ENCODE assay signal across 15 cellular contexts in the genomic region with DNA sequence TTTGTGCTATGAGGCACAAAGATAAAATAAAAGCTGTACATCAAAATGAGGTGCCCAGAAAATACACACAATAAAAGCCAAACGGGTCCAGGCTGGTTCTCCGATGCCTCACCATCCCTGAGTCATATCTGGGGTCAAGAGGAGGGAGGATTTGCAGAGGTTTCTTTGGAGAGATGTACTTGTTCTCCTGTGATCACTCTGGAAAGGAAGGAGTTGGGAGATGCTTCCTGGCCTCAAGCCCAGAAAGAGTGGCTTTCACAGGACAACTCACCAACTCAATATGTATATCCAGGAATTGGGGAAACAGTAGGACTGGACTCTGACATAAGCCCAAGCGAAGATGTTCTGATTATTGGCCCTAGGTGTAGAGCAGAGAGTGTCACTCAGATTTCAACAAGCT. TPM values are rescaled to one million over a fixed set of nuclear protein-coding genes. Genes with fewer than 3 reads are reported as not detected.
DNase-seq lines count a peak whose midpoint lies in the region; ATAC-seq and TF ChIP-seq lines count a peak whose summit lies in the region.
"Had no signal": no experiment of that assay in that cellular context is flagged by ENCODE, and none has a peak within 500 bp of the region (broad histone marks: within the 10 kb centered on the region; RNA-seq: fewer than 3 reads in every experiment).

No MANE protein-coding gene starts in this region.

- no peak for ATAC-seq in activated T-cell treated with anti-CD3 and anti-CD28 coated beads, Interleukin-2, amount 50 U/mL, for 4 hours
- ATAC-seq: activated CD4-positive, CD25-positive, alpha-beta regulatory T cell treated with anti-CD3 and anti-CD28 coated beads, Interleukin-2, amount 50 U/mL, for 24 hours; activated T-helper 17 cell treated with anti-CD3 and anti-CD28 coated beads, Interleukin-2, amount 50 U/mL, for 72 hours; naive thymus-derived CD4-positive, alpha-beta T cell; stimulated activated effector memory CD8-positive, alpha-beta T cell treated with anti-CD3 and anti-CD28 coated beads, Interleukin-12 subunit alpha, Interleukin-12 subunit beta, amount 100 ng/mL, for 72 hours had no signal

- CTCF ChIA-PET in AG04450 (lab: Charles Lee) = interaction anchor here (1.0 kb wide), 1 partner anchor 50 kb away, joined by 6 read pairs; no protein-coding TSS in a partner anchor

- peaks cover 10% of the 10 kb centered on the region; the same call in 1 of the 2 replicates for H3K36me3 Mint-ChIP-seq in HFFc6 (ENCODE audit: low read depth)
- H3K36me3 Mint-ChIP-seq in activated T-cell treated with anti-CD3 and anti-CD28 coated beads, Interleukin-2, amount 50 U/mL, for 4 hours (ENCODE audit: insufficient read depth) = peaks cover 29% of the 10 kb centered on the region
- peaks cover 15% of the 10 kb centered on the region for H3K36me3 Mint-ChIP-seq in T-helper 2 cell treated with Interferon-gamma antibody and Interleukin-4, amounts not matched to agents 5 μg/mL and 100 μg/mL, for 36 hours (ENCODE audit: low read depth)
- H3K36me3 Mint-ChIP-seq: CD14-positive monocyte; stimulated activated effector memory CD8-positive, alpha-beta T cell treated with anti-CD3 and anti-CD28 coated beads, Interleukin-12 subunit alpha, Interleukin-12 subunit beta, amount 100 ng/mL, for 72 hours had no signal

- H3K27ac ChIP-seq in AG04450 (ENCODE audit: low read depth, low read length) = no peak overlapping the region

- no peaks in the 10 kb centered on the region for H3K9me3 ChIP-seq in AG04450 (ENCODE audit: control insufficient read depth, insufficient read depth, low read length)

- no peaks in the 10 kb centered on the region; the same call in 1 of the 2 replicates for H3K27me3 Mint-ChIP-seq in HFFc6 (ENCODE audit: insufficient read depth)
- no peaks in the 10 kb centered on the region for H3K27me3 Mint-ChIP-seq in activated T-cell treated with anti-CD3 and anti-CD28 coated beads, Interleukin-2, amount 50 U/mL, for 4 hours (ENCODE audit: low read depth)
- H3K27me3 Mint-ChIP-seq in T-helper 2 cell treated with Interferon-gamma antibody and Interleukin-4, amounts not matched to agents 5 μg/mL and 100 μg/mL, for 36 hours (ENCODE audit: low read depth) = no peaks in the 10 kb centered on the region
- H3K27me3 Mint-ChIP-seq: activated T-helper 17 cell treated with anti-CD3 and anti-CD28 coated beads, Interleukin-2, amount 50 U/mL, for 72 hours; naive thymus-derived CD4-positive, alpha-beta T cell had no signal

- H3K27ac Mint-ChIP-seq in HFFc6 = peak overlapping the region; percentile 93
- H3K27ac Mint-ChIP-seq in T-helper 2 cell treated with Interferon-gamma antibody and Interleukin-4, amounts not matched to agents 5 μg/mL and 100 μg/mL, for 36 hours = no peak overlapping the region
- H3K27ac Mint-ChIP-seq: CD14-positive monocyte; stimulated activated effector memory CD8-positive, alpha-beta T cell treated with anti-CD3 and anti-CD28 coated beads, Interleukin-12 subunit alpha, Interleukin-12 subunit beta, amount 100 ng/mL, for 72 hours had no signal

- peak overlapping the region; percentile 69 for H3K4me3 Mint-ChIP-seq in HFFc6
- no peak overlapping the region for H3K4me3 Mint-ChIP-seq in activated T-cell treated with anti-CD3 and anti-CD28 coated beads, Interleukin-2, amount 50 U/mL, for 4 hours
- H3K4me3 Mint-ChIP-seq in T-helper 2 cell treated with Interferon-gamma antibody and Interleukin-4, amounts not matched to agents 5 μg/mL and 100 μg/mL, for 36 hours = no peak overlapping the region
- H3K4me3 Mint-ChIP-seq: activated T-helper 17 cell treated with anti-CD3 and anti-CD28 coated beads, Interleukin-2, amount 50 U/mL, for 72 hours; CD14-positive monocyte; naive thymus-derived CD4-positive, alpha-beta T cell; stimulated activated effector memory CD8-positive, alpha-beta T cell treated with anti-CD3 and anti-CD28 coated beads, Interleukin-12 subunit alpha, Interleukin-12 subunit beta, amount 100 ng/mL, for 72 hours had no signal

- DNase-seq in AG04450 (ENCODE audit: low read depth, low spot score) (peak; percentile 39), HFFc6 (peak; percentile 97), astrocyte of the hippocampus (ENCODE audit: low read depth, low spot score) (peak; percentile 68), iris pigment epithelial cell (ENCODE audit: low read depth) (peak; percentile 54), NCI-H146 treated with DMSO at 0.1 percent for 48 hours (lab: John Stamatoyannopoulos, UW; ENCODE audit: unreplicated experiment) (no peak)
- DNase-seq in activated naive CD4-positive, alpha-beta T cell (lab: John Stamatoyannopoulos, UW) = no peak
- no peak for DNase-seq in activated T-cell treated with anti-CD3 and anti-CD28 coated beads, Interleukin-2, amount 50 U/mL, for 4 hours
- DNase-seq in T-helper 2 cell treated with Interferon-gamma antibody and Interleukin-4, amounts not matched to agents 5 μg/mL and 100 μg/mL, for 36 hours (ENCODE audit: low spot score) = no peak
- DNase-seq: naive thymus-derived CD4-positive, alpha-beta T cell; NCI-H1930; RPMI8226 had no signal

- TF ChIP-seq CTCF in AG04450 (IDR thresholded peaks at IDR 0.05; ENCODE audit: low read depth, low read length) (no peak), HFFc6 (IDR thresholded peaks at IDR 0.05) (no peak)

- no peaks in the 10 kb centered on the region for H3K9me3 Mint-ChIP-seq in HFFc6
- H3K9me3 Mint-ChIP-seq in activated T-cell treated with anti-CD3 and anti-CD28 coated beads, Interleukin-2, amount 50 U/mL, for 4 hours = no peaks in the 10 kb centered on the region
- H3K9me3 Mint-ChIP-seq in T-helper 2 cell treated with Interferon-gamma antibody and Interleukin-4, amounts not matched to agents 5 μg/mL and 100 μg/mL, for 36 hours = peaks cover 9% of the 10 kb centered on the region
- H3K9me3 Mint-ChIP-seq: activated T-helper 17 cell treated with anti-CD3 and anti-CD28 coated beads, Interleukin-2, amount 50 U/mL, for 72 hours; stimulated activated effector memory CD8-positive, alpha-beta T cell treated with anti-CD3 and anti-CD28 coated beads, Interleukin-12 subunit alpha, Interleukin-12 subunit beta, amount 100 ng/mL, for 72 hours had no signal

- no peaks in the 10 kb centered on the region for H3K27me3 ChIP-seq in AG04450 (ENCODE audit: control insufficient read depth, insufficient read depth, low read length)

- peaks cover 52% of the 10 kb centered on the region for H3K4me1 Mint-ChIP-seq in HFFc6 (ENCODE audit: low read depth)
- H3K4me1 Mint-ChIP-seq in activated T-cell treated with anti-CD3 and anti-CD28 coated beads, Interleukin-2, amount 50 U/mL, for 4 hours (ENCODE audit: low read depth) = peaks cover 36% of the 10 kb centered on the region
- peaks cover 27% of the 10 kb centered on the region for H3K4me1 Mint-ChIP-seq in T-helper 2 cell treated with Interferon-gamma antibody and Interleukin-4, amounts not matched to agents 5 μg/mL and 100 μg/mL, for 36 hours (ENCODE audit: low read depth)
- H3K4me1 Mint-ChIP-seq: CD14-positive monocyte had no signal

- no peak overlapping the region for H3K4me3 ChIP-seq in AG04450 (ENCODE audit: low read depth, low read length)

- POLR2A ChIA-PET in AG04450 (lab: Yijun Ruan, JAX) = no interaction called here

RNA-seq across cellular contexts. Expression of gene DIPK1A, which starts 51.9 kb away (rescaled TPM):
- 35.9 and 50.8 TPM in 2 replicates for polyA plus RNA-seq in AG04450 (2011; rRNA removed)
- 9.5 and 19.9 TPM in 2 replicates for polyA minus RNA-seq in AG04450 (2011; rRNA and poly(A)+ RNA removed)
- total RNA-seq in HFFc6 (2021; fragmentation: NEBNext Ultra II Directional; extraction: Animal tissue kit (Norgen Biotek cat#: 25700)) = 10 to 100 TPM; 18.9 to 24.5 (median 21.9) TPM
- total RNA-seq in activated T-cell treated with anti-CD3 and anti-CD28 coated beads, Interleukin-2, amount 50 U/mL, for 4 hours = 1 to 10 TPM; 3.6 to 5.3 (median 4.2) TPM

Comparison
In these comparisons a context has a peak if more than half of its experiments do, and no peak if none do; other contexts are left out.
1. DNase-seq: peak in AG04450 (single experiment), HFFc6 (single experiment), astrocyte of the hippocampus (single experiment) and iris pigment epithelial cell (single experiment); none in activated naive CD4-positive, alpha-beta T cell (0 of 4), activated T-cell treated with anti-CD3 and anti-CD28 coated beads, Interleukin-2, amount 50 U/mL, for 4 hours (single experiment), T-helper 2 cell treated with Interferon-gamma antibody and Interleukin-4, amounts not matched to agents 5 μg/mL and 100 μg/mL, for 36 hours (single experiment) and NCI-H146 treated with DMSO at 0.1 percent for 48 hours (single experiment).